ENCODE assay signal across 16 cellular contexts in genomic region chr2:54502731-54503130, GRCh38.
"Had no signal": no experiment of that assay in that cellular context is flagged by ENCODE, and none has a peak within 500 bp of the region (broad histone marks: within the 10 kb centered on the region; RNA-seq: fewer than 3 reads in every experiment).

No MANE protein-coding gene starts in this region.

- H3K4me2 ChIP-seq: SK-N-SH had no signal

- H3K27me3 ChIP-seq: breast epithelium, stomach, tibial artery had no signal

- H3K27ac ChIP-seq: breast epithelium, tibial artery, VCaP had no signal

- DNase-seq: activated T-cell treated with anti-CD3 and anti-CD28 coated beads, Interleukin-2, amount 50 U/mL, for 1 hour; aorta; stomach; tibial artery had no signal

- H3K9me3 Mint-ChIP-seq: activated CD4-positive, alpha-beta memory T cell treated with anti-CD3 and anti-CD28 coated beads for 36 hours; activated naive CD4-positive, alpha-beta T cell treated with anti-CD3 and anti-CD28 coated beads for 36 hours; activated naive CD8-positive, alpha-beta T cell treated with anti-CD3 and anti-CD28 coated beads, Interleukin-2, amount 50 U/mL, for 24 hours; activated T-helper 2 cell treated with anti-CD3 and anti-CD28 coated beads, Interferon-gamma antibody, Interleukin-2, Interleukin-4, amounts not matched to agents 10 μg/mL and 5 μg/mL and 100 μg/mL, durations not matched to agents 14 hours and 24 hours and 36 hours; natural killer cell treated with Interleukin-12 subunit alpha and Interleukin-12 subunit beta and Interleukin-15 and Interleukin-18, amount 100 ng/mL, for 72 hours had no signal

- H3K36me3 Mint-ChIP-seq: activated CD4-positive, alpha-beta memory T cell treated with anti-CD3 and anti-CD28 coated beads for 36 hours; activated CD8-positive, alpha-beta memory T cell treated with anti-CD3 and anti-CD28 coated beads, Interleukin-2, amount 10 ng/mL, durations not matched to agents 7 days and 5 days; natural killer cell treated with Interleukin-12 subunit alpha and Interleukin-12 subunit beta and Interleukin-15 and Interleukin-18, amount 100 ng/mL, for 72 hours had no signal

- H3K9me2 ChIP-seq: SK-N-SH had no signal

- H3K4me1 ChIP-seq: breast epithelium had no signal

- H3K9me3 ChIP-seq: breast epithelium, SK-N-SH, stomach, tibial artery had no signal

- H3K4me1 Mint-ChIP-seq: activated CD4-positive, alpha-beta T cell treated with anti-CD3 and anti-CD28 coated beads for 36 hours; activated CD8-positive, alpha-beta memory T cell treated with anti-CD3 and anti-CD28 coated beads, Interleukin-2, amount 10 ng/mL, durations not matched to agents 7 days and 5 days; activated naive CD8-positive, alpha-beta T cell treated with anti-CD3 and anti-CD28 coated beads, Interleukin-2, amount 50 U/mL, for 24 hours had no signal

- H3K27ac Mint-ChIP-seq: activated CD4-positive, alpha-beta memory T cell treated with anti-CD3 and anti-CD28 coated beads for 36 hours; activated CD4-positive, alpha-beta T cell treated with anti-CD3 and anti-CD28 coated beads for 36 hours; activated CD8-positive, alpha-beta memory T cell treated with anti-CD3 and anti-CD28 coated beads, Interleukin-2, amount 10 ng/mL, durations not matched to agents 7 days and 5 days; activated naive CD4-positive, alpha-beta T cell treated with anti-CD3 and anti-CD28 coated beads for 36 hours; activated naive CD8-positive, alpha-beta T cell treated with anti-CD3 and anti-CD28 coated beads, Interleukin-2, amount 50 U/mL, for 24 hours; activated T-helper 2 cell treated with anti-CD3 and anti-CD28 coated beads, Interferon-gamma antibody, Interleukin-2, Interleukin-4, amounts not matched to agents 10 μg/mL and 5 μg/mL and 100 μg/mL, durations not matched to agents 14 hours and 24 hours and 36 hours; natural killer cell treated with Interleukin-12 subunit alpha and Interleukin-12 subunit beta and Interleukin-15 and Interleukin-18, amount 100 ng/mL, for 72 hours; progenitor cell of endocrine pancreas had no signal

- H3K4me3 ChIP-seq: breast epithelium, stomach, tibial artery had no signal

- H3K36me3 ChIP-seq: breast epithelium, stomach, tibial artery had no signal

- H3K4me3 Mint-ChIP-seq: activated CD4-positive, alpha-beta memory T cell treated with anti-CD3 and anti-CD28 coated beads for 36 hours; activated CD4-positive, alpha-beta T cell treated with anti-CD3 and anti-CD28 coated beads for 36 hours; activated CD8-positive, alpha-beta memory T cell treated with anti-CD3 and anti-CD28 coated beads, Interleukin-2, amount 10 ng/mL, durations not matched to agents 7 days and 5 days; activated naive CD4-positive, alpha-beta T cell treated with anti-CD3 and anti-CD28 coated beads for 36 hours; activated naive CD8-positive, alpha-beta T cell treated with anti-CD3 and anti-CD28 coated beads, Interleukin-2, amount 50 U/mL, for 24 hours; natural killer cell treated with Interleukin-12 subunit alpha and Interleukin-12 subunit beta and Interleukin-15 and Interleukin-18, amount 100 ng/mL, for 72 hours had no signal

- H3K27me3 Mint-ChIP-seq: activated CD4-positive, alpha-beta memory T cell treated with anti-CD3 and anti-CD28 coated beads for 36 hours; activated CD4-positive, alpha-beta T cell treated with anti-CD3 and anti-CD28 coated beads for 36 hours; activated naive CD8-positive, alpha-beta T cell treated with anti-CD3 and anti-CD28 coated beads, Interleukin-2, amount 50 U/mL, for 24 hours; progenitor cell of endocrine pancreas had no signal

- ATAC-seq: natural killer cell treated with Interleukin-12 subunit alpha and Interleukin-12 subunit beta and Interleukin-15 and Interleukin-18, amount 100 ng/mL, for 72 hours; sciatic nerve had no signal
